Comparison of ENCODE assay signal across 8 cellular contexts in genomic region chr5:41270423-41271251, GRCh38. TPM values are rescaled to one million over a fixed set of nuclear protein-coding genes. Genes with fewer than 3 reads are reported as not detected.
DNase-seq lines count a peak whose midpoint lies in the region; ATAC-seq and TF ChIP-seq lines count a peak whose summit lies in the region.

No MANE protein-coding gene starts in this region.

- H3K9ac ChIP-seq in H9 (ENCODE audit: extremely low read depth, insufficient read length, low read length) (no peak overlapping the region), MM.1S (ENCODE audit: low read length) (no peak overlapping the region)

- H3K4me3 ChIP-seq in MM.1S (ENCODE audit: low read length) (no peak overlapping the region), left ventricle myocardium inferior (no peak overlapping the region), sigmoid colon (no peak overlapping the region)

- no peak overlapping the region for H3K18ac ChIP-seq in H9 (ENCODE audit: insufficient read length, low read depth, low read length)

- ATAC-seq in WTC11, result peak; percentile 90

- no peaks in the 10 kb centered on the region for H3K9me3 ChIP-seq in H9 (ENCODE audit: control insufficient read depth, low read depth, low read length)
- H3K9me3 ChIP-seq in MM.1S (replicated peaks; ENCODE audit: insufficient read depth, low read length), result no peaks in the 10 kb centered on the region
- H3K9me3 ChIP-seq in left ventricle myocardium inferior (replicated peaks), result no peaks in the 10 kb centered on the region
- no peaks in the 10 kb centered on the region for H3K9me3 ChIP-seq in sigmoid colon

- no peak overlapping the region for H4K91ac ChIP-seq in H9 (ENCODE audit: insufficient read length, low read depth, low read length)

- no peak overlapping the region for H3K56ac ChIP-seq in H9 (ENCODE audit: insufficient read length, low read depth, low read length)

- intact Hi-C loops in left ventricle myocardium inferior (cut with micrococcal nuclease), result loop anchor here (5.0 kb wide), 1 partner anchor 257 kb away; no protein-coding TSS in a partner anchor
- intact Hi-C loops in sigmoid colon (cut with DNase I), result loop anchor here (2.0 kb wide), 1 partner anchor 572 kb away; no protein-coding TSS in a partner anchor

- no peak overlapping the region for H2BK120ac ChIP-seq in H9 (ENCODE audit: low read depth, low read length, poor library complexity, severe bottlenecking)

- H3K4me1 Mint-ChIP-seq in H9 (no peaks in the 10 kb centered on the region), WTC11 (no peaks in the 10 kb centered on the region)

- no CpG with 5 or more reads among the region's 2 CpGs for WGBS in H9 (ENCODE audit: extremely low coverage, insufficient read length, low lambda C conversion rate)
- 47% methylated on average over 2 of the region's 2 CpGs for WGBS in sigmoid colon, 2 donors

- no peak overlapping the region for H3K4me2 ChIP-seq in H9 (ENCODE audit: insufficient read depth, insufficient read length, low read length)
- peak overlapping the region; percentile 16; the same call in 1 of the 2 replicates for H3K4me2 ChIP-seq in MM.1S (ENCODE audit: low read depth, low read length)

- no peak overlapping the region for H2AK5ac ChIP-seq in H9 (ENCODE audit: insufficient read length, low read length)

- H3K79me1 ChIP-seq in H9 (ENCODE audit: insufficient read depth, low read depth, low read length, poor library complexity, severe bottlenecking), result no peaks in the 10 kb centered on the region

- H3K4me1 ChIP-seq in H9 (ENCODE audit: insufficient read depth, low read length) (no peaks in the 10 kb centered on the region), MM.1S (ENCODE audit: low read length) (no peaks in the 10 kb centered on the region), left ventricle myocardium inferior (peaks cover 36% of the 10 kb centered on the region), sigmoid colon (no peaks in the 10 kb centered on the region)

- H3K79me2 ChIP-seq in H9 (ENCODE audit: insufficient read depth, low read length) (no peaks in the 10 kb centered on the region), MM.1S (ENCODE audit: low read length) (no peaks in the 10 kb centered on the region)

- H3K27ac ChIP-seq in H9 (ENCODE audit: insufficient read length, low read depth, low read length), result no peak overlapping the region
- H3K27ac ChIP-seq in MM.1S (ENCODE audit: low read length), result no peak overlapping the region
- peak overlapping the region; percentile 57 for H3K27ac ChIP-seq in left ventricle myocardium inferior (replicated peaks)
- H3K27ac ChIP-seq in sigmoid colon, result no peak overlapping the region

- no peak overlapping the region for H4K8ac ChIP-seq in H9 (replicated peaks; ENCODE audit: insufficient read length, low read depth, low read length)

- CTCF ChIA-PET in WTC11 (lab: Charles Lee), result interaction anchor here (0.6 to 2.4 kb wide), 15 partner anchors 11 to 379 kb away, joined by 3 to 20 read pairs (median 4); partner anchors contain the start of gene PLCXD3

- H3K27ac Mint-ChIP-seq in H9, result no peak overlapping the region
- no peak overlapping the region for H3K27ac Mint-ChIP-seq in WTC11

- no peaks in the 10 kb centered on the region for H3K36me3 ChIP-seq in MM.1S (replicated peaks; ENCODE audit: insufficient read depth, low read length)
- no peaks in the 10 kb centered on the region for H3K36me3 ChIP-seq in left ventricle myocardium inferior
- no peaks in the 10 kb centered on the region for H3K36me3 ChIP-seq in sigmoid colon

- H2BK12ac ChIP-seq in H9 (ENCODE audit: insufficient read length, low read depth, low read length), result no peak overlapping the region

- no peaks in the 10 kb centered on the region for H3K36me3 Mint-ChIP-seq in H9 (ENCODE audit: insufficient read depth in 1 of 3, low read depth in 3 of 3)
- H3K36me3 Mint-ChIP-seq in WTC11, result no peaks in the 10 kb centered on the region

- H3K9me3 Mint-ChIP-seq in H9 (no peaks in the 10 kb centered on the region), WTC11 (no peaks in the 10 kb centered on the region)

- no peak overlapping the region for H3T11ph ChIP-seq in H9 (ENCODE audit: low read length)

- H3K9me2 ChIP-seq in MM.1S (replicated peaks; ENCODE audit: insufficient read depth, low read length), result no peaks in the 10 kb centered on the region

- TF ChIP-seq EP300 in sigmoid colon (IDR thresholded peaks at IDR 0.05), result no peak

- H4K20me1 ChIP-seq in H9 (ENCODE audit: control insufficient read depth, insufficient read depth, insufficient read length) (no peaks in the 10 kb centered on the region), MM.1S (ENCODE audit: insufficient read depth, low read length) (no peaks in the 10 kb centered on the region)

- TF ChIP-seq POLR2A in sigmoid colon (IDR thresholded peaks at IDR 0.05), result no peak

- H3K4me3 Mint-ChIP-seq in H9, result no peak overlapping the region
- no peak overlapping the region for H3K4me3 Mint-ChIP-seq in WTC11

- H3K14ac ChIP-seq in H9 (ENCODE audit: insufficient read depth, low read length), result no peak overlapping the region

- H3K27me3 ChIP-seq in H9 (ENCODE audit: insufficient read depth, low read length), result no peaks in the 10 kb centered on the region
- H3K27me3 ChIP-seq in MM.1S (replicated peaks; ENCODE audit: insufficient read depth, low read length), result no peaks in the 10 kb centered on the region
- H3K27me3 ChIP-seq in left ventricle myocardium inferior (ENCODE audit: low read depth), result no peaks in the 10 kb centered on the region
- no peaks in the 10 kb centered on the region for H3K27me3 ChIP-seq in sigmoid colon

- no peak overlapping the region for H2BK20ac ChIP-seq in H9 (ENCODE audit: low read depth, low read length, poor library complexity, severe bottlenecking)

- H3K27me3 Mint-ChIP-seq in H9 (ENCODE audit: low read depth) (no peaks in the 10 kb centered on the region), WTC11 (ENCODE audit: low read depth) (no peaks in the 10 kb centered on the region)

- H3K23ac ChIP-seq in H9 (ENCODE audit: insufficient read length, low read depth, low read length), result no peak overlapping the region

- no peaks in the 10 kb centered on the region for H3K23me2 ChIP-seq in H9 (ENCODE audit: insufficient read length, low read depth, low read length, poor library complexity, severe bottlenecking)

- TF ChIP-seq CTCF in H9 (conservative IDR thresholded peaks at IDR 0.05) (peak; percentile 83), MM.1S (IDR thresholded peaks at IDR 0.05; ENCODE audit: low read length) (peak; percentile 77), WTC11 (IDR thresholded peaks at IDR 0.05) (peak; percentile 52), left ventricle myocardium inferior (IDR thresholded peaks at IDR 0.05; ENCODE audit: borderline replicate concordance) (peak; percentile 84), sigmoid colon (IDR thresholded peaks at IDR 0.05) (peak in 3 of 4 experiments; percentile 46 to 66 (median 49))

- no peak overlapping the region for H4K5ac ChIP-seq in H9 (ENCODE audit: insufficient read length, low read depth, low read length)

- peak; percentile 42 for DNase-seq in NCI-H82 (lab: John Stamatoyannopoulos, UW)
- no peak for DNase-seq in NCI-H82 treated with DMSO at 0.1 percent for 48 hours (lab: John Stamatoyannopoulos, UW; ENCODE audit: unreplicated experiment)
- DNase-seq in H9, result no peak
- peak; percentile 54 for DNase-seq in MM.1S
- DNase-seq in WTC11 (ENCODE audit: low spot score), result peak; percentile 25
- peak; percentile 26 for DNase-seq in left ventricle myocardium inferior
- DNase-seq in sigmoid colon, result peak; percentile 71
- DNase-seq in activated CD4-positive, alpha-beta T cell treated with anti-CD3 and anti-CD28 coated beads for 1 hour, result no peak

- no peaks in the 10 kb centered on the region for H3F3A ChIP-seq in MM.1S (ENCODE audit: insufficient read depth, low read length)

- H2BK15ac ChIP-seq in H9 (ENCODE audit: low read depth, low read length), result no peak overlapping the region

- POLR2A ChIA-PET in WTC11 (lab: Charles Lee), result no interaction called here

- H2BK5ac ChIP-seq in H9 (ENCODE audit: insufficient read length, low read length), result no peak overlapping the region

- H3K4ac ChIP-seq in H9 (ENCODE audit: low read depth, low read length), result no peak overlapping the region

- H2AFZ ChIP-seq in H9 (ENCODE audit: low read length) (no peak overlapping the region), MM.1S (ENCODE audit: low read length) (peak overlapping the region; percentile 46; the same call in 1 of the 2 replicates)

TF ChIP-seq in WTC11, 78 proteins besides CTCF, POLR2A, EP300 and RAD21 (continues in another document):
- no peak for TF ChIP-seq PREB (CRISPR knock-in tag; IDR thresholded peaks at IDR 0.05; ENCODE audit: borderline replicate concordance)
- TF ChIP-seq ZNF219 (CRISPR knock-in tag; IDR thresholded peaks at IDR 0.05; ENCODE audit: borderline replicate concordance), result no peak
- TF ChIP-seq, protein P1, sequence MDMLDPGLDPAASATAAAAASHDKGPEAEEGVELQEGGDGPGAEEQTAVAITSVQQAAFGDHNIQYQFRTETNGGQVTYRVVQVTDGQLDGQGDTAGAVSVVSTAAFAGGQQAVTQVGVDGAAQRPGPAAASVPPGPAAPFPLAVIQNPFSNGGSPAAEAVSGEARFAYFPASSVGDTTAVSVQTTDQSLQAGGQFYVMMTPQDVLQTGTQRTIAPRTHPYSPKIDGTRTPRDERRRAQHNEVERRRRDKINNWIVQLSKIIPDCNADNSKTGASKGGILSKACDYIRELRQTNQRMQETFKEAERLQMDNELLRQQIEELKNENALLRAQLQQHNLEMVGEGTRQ (CRISPR knock-in tag; IDR thresholded peaks at IDR 0.05), result no peak
- TF ChIP-seq CREB1 (CRISPR knock-in tag; IDR thresholded peaks at IDR 0.05), result no peak

RNA-seq across cellular contexts. Expression of gene C6, which starts 57.3 kb away (rescaled TPM):
- total RNA-seq in H9 (2021) (not detected in 2 replicates), WTC11 (2021) (0.13 to 0.23 TPM (median 0.14 TPM) in 3 replicates), left ventricle myocardium inferior (89.5 TPM), sigmoid colon (1 to 10 TPM in 3 of 4 donors, under 1 TPM in 1; 0.41 to 5.3 (median 3.5) TPM)
- 1 to 10 TPM in 2 of 3 donors, under 1 TPM in 1; 0.52 to 2.4 (median 1.8) TPM for polyA plus RNA-seq in sigmoid colon

Comparison
In these comparisons a context has a peak if more than half of its experiments do, and no peak if none do; other contexts are left out.
1. DNase-seq: peak in NCI-H82 (single experiment), MM.1S (single experiment), WTC11 (single experiment), left ventricle myocardium inferior (single experiment) and sigmoid colon (single experiment); none in NCI-H82 treated with DMSO at 0.1 percent for 48 hours (single experiment), H9 (single experiment) and activated CD4-positive, alpha-beta T cell treated with anti-CD3 and anti-CD28 coated beads for 1 hour (single experiment).
2. RNA of gene C6, which starts 57.3 kb away (total RNA-seq): 89.5 TPM in left ventricle myocardium inferior (single experiment); 0.41 to 5.3 TPM in sigmoid colon, 0.13 to 0.23 TPM in WTC11 and not detected in H9; every median in the first group is over 10 times any median in the second.
3. Peak in every context shown above with its lines, with median percentiles within 50 percentile points of each other: CTCF ChIP-seq.